Comparison of ENCODE assay signal across 1 cellular context in the genomic region with DNA sequence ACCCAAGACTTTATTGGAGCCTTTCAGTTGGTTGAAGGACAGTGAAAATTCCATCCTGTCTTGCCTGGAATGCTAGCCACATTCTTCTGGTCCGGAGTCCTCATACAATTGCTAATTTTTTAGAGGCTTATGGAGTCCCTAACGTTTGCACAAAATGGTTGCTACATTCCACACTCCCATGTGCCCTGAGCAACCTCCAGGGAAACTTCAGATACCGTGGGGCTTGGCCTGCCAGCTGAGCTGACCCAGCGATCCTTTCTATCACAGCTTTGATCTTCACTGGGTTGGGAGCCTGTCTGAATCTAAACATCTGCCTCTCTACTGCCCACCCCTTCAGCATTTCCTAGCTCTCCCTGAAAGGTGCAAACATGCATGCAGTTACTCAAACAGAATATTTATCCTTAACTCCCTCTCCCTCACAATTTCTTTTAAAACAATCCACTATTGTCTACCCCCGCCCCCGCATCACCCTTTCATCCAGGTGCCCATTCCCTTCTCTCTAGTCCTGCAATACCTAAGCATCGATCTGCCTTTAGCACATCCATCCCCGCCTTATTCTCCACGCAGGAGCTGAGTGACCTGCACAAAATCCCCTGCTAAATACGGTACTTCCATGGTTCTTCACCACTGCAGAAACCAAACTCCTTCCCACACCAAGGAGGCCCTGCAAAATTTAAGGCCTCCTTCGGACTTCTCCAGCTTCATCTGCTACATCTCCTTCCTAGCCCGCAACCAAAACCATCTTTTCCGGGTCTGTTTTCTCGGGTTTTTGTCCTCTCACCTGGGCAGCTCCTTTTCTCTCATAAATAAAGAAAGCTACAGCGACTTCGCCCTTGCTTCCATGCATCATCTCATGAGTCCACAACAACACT.
TF ChIP-seq lines count a peak whose summit lies in the region.

No MANE protein-coding gene starts in this region.

TF ChIP-seq in IMR-90, 13 proteins besides CTCF, POLR2A, EP300 and RAD21:
- TF ChIP-seq, protein P1, sequence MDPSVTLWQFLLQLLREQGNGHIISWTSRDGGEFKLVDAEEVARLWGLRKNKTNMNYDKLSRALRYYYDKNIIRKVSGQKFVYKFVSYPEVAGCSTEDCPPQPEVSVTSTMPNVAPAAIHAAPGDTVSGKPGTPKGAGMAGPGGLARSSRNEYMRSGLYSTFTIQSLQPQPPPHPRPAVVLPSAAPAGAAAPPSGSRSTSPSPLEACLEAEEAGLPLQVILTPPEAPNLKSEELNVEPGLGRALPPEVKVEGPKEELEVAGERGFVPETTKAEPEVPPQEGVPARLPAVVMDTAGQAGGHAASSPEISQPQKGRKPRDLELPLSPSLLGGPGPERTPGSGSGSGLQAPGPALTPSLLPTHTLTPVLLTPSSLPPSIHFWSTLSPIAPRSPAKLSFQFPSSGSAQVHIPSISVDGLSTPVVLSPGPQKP (IDR thresholded peaks at IDR 0.05; ENCODE audit: borderline replicate concordance, low read depth, low read length), result no peak
- TF ChIP-seq CHD1 (IDR thresholded peaks at IDR 0.05; ENCODE audit: low read depth, low read length), result no peak
- TF ChIP-seq FOS (IDR thresholded peaks at IDR 0.05; ENCODE audit: low read depth, low read length), result no peak
- TF ChIP-seq, protein P2, sequence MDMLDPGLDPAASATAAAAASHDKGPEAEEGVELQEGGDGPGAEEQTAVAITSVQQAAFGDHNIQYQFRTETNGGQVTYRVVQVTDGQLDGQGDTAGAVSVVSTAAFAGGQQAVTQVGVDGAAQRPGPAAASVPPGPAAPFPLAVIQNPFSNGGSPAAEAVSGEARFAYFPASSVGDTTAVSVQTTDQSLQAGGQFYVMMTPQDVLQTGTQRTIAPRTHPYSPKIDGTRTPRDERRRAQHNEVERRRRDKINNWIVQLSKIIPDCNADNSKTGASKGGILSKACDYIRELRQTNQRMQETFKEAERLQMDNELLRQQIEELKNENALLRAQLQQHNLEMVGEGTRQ (IDR thresholded peaks at IDR 0.05; ENCODE audit: low read depth, low read length), result no peak
- no peak for TF ChIP-seq NFE2L2 (IDR thresholded peaks at IDR 0.05; ENCODE audit: low read depth, low read length)
